In the genomic region with DNA sequence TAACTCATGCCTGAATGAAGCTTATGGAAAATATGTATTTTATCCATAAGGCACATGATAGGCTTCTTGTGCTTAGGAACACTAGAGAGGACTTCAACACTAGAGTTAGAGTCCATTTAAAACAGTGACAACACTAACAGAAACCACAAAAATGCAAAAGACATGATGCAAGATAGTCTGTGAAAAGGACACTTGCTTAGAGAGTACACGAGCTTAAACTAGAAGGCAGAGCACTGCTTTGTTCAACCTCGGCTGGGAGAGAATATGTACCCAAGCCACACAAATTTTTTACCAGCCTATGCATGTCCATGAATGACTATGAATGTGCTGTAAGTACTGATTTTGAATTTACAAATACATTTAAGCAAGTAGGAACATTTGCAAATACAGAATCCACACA, we compare ENCODE assay signal across 22 cellular contexts.
DNase-seq lines count a peak whose midpoint lies in the region; ATAC-seq, FAIRE-seq and TF ChIP-seq lines count a peak whose summit lies in the region.
"Had no signal": no experiment of that assay in that cellular context is flagged by ENCODE, and none has a peak within 500 bp of the region (broad histone marks: within the 10 kb centered on the region; RNA-seq: fewer than 3 reads in every experiment).

No MANE protein-coding gene starts in this region.

- H3K27me3 Mint-ChIP-seq in HFFc6 (ENCODE audit: insufficient read depth): peaks cover 1% of the 10 kb centered on the region; the same call in 1 of the 2 replicates
- H3K27me3 Mint-ChIP-seq: dendritic cell treated with granulocyte-macrophage colony-stimulating factor and Interleukin-4, amounts not matched to agents 40 ng/mL and 50 ng/mL, for 4 days had no signal

- H3K4me3 ChIP-seq in fibroblast of pulmonary artery (replicated peaks; ENCODE audit: low read depth, low read length): no peak overlapping the region
- no peak overlapping the region for H3K4me3 ChIP-seq in kidney (ENCODE audit: low read length in 2 of 2)
- H3K4me3 ChIP-seq: A549, esophagus squamous epithelium, ovary, spleen, upper lobe of right lung had no signal

- no peak overlapping the region for H3K27ac ChIP-seq in kidney (ENCODE audit: low read depth in 2 of 2, low read length in 2 of 2)
- H3K27ac ChIP-seq: A549, esophagus squamous epithelium, ovary, spleen, upper lobe of right lung had no signal

- FAIRE-seq in kidney (lab: Jason Lieb, UNC): no peak
- FAIRE-seq: A549, GM12891 had no signal

- H3K27ac Mint-ChIP-seq in HFFc6: no peak overlapping the region
- H3K27ac Mint-ChIP-seq: CD4-positive, alpha-beta memory T cell; dendritic cell treated with granulocyte-macrophage colony-stimulating factor and Interleukin-4, amounts not matched to agents 40 ng/mL and 50 ng/mL, for 4 days had no signal

- in situ Hi-C loops in ACHN (cut with HindIII; ENCODE audit: low pct_ligation_motif_present, low pct_unique_long_range_greater_than_20kb, low sequenced_read_pairs): no loop called here
- in situ Hi-C loops in G401 (cut with HindIII; ENCODE audit: low sequenced_read_pairs): no loop called here

- DNase-seq in ACHN (peak; percentile 20), HFFc6 (peak; percentile 8), amniotic epithelial cell (ENCODE audit: low read depth) (peak; percentile 33), fibroblast of pulmonary artery (ENCODE audit: low read depth) (peak; percentile 25), G401 (ENCODE audit: low spot score) (no peak), kidney (no peak), NCI-H1417 (lab: John Stamatoyannopoulos, UW) (no peak)
- DNase-seq: activated CD8-positive, alpha-beta memory T cell treated with anti-CD3 and anti-CD28 coated beads for 24 hours; activated effector memory CD4-positive, alpha-beta T cell treated with Interleukin-2 at 50 U/mL for 16 hours; CD4-positive, alpha-beta memory T cell; esophagus squamous epithelium; left ventricle myocardium superior; NCI-H187 treated with DMSO at 0.1 percent for 48 hours; NCI-H526 treated with DMSO at 0.1 percent for 48 hours; ovary; spleen; stimulated activated naive CD8-positive, alpha-beta T cell treated with anti-CD3 and anti-CD28 coated beads, Interleukin-15, Interleukin-2, amounts not matched to agents 100 U/mL and 50 U/mL, for 24 hours; upper lobe of right lung had no signal

- H3K9me3 Mint-ChIP-seq in HFFc6: no peaks in the 10 kb centered on the region
- H3K9me3 Mint-ChIP-seq: dendritic cell treated with granulocyte-macrophage colony-stimulating factor and Interleukin-4, amounts not matched to agents 40 ng/mL and 50 ng/mL, for 4 days had no signal

- H3K4me3 Mint-ChIP-seq in HFFc6: no peak overlapping the region
- H3K4me3 Mint-ChIP-seq: CD4-positive, alpha-beta memory T cell; dendritic cell treated with granulocyte-macrophage colony-stimulating factor and Interleukin-4, amounts not matched to agents 40 ng/mL and 50 ng/mL, for 4 days had no signal

- ATAC-seq in HG03139 (IDR thresholded peaks at IDR 0.05; ENCODE audit: unreplicated experiment): no peak
- ATAC-seq: A549; left ventricle myocardium superior; stimulated activated naive CD8-positive, alpha-beta T cell treated with anti-CD3 and anti-CD28 coated beads, Interleukin-15, Interleukin-2, amounts not matched to agents 100 U/mL and 50 U/mL, for 24 hours; upper lobe of right lung had no signal

- no peaks in the 10 kb centered on the region for H3K36me3 Mint-ChIP-seq in HFFc6 (ENCODE audit: low read depth)
- H3K36me3 Mint-ChIP-seq: CD4-positive, alpha-beta memory T cell had no signal

- H3K36me3 ChIP-seq in kidney (ENCODE audit: control insufficient read depth in 1 of 2, insufficient read depth in 2 of 2, low read length in 2 of 2): no peaks in the 10 kb centered on the region
- H3K36me3 ChIP-seq: esophagus squamous epithelium, ovary, spleen, upper lobe of right lung had no signal

- intact Hi-C loops in kidney (cut with DNase I): no loop called here

- H3K4me1 Mint-ChIP-seq in HFFc6 (ENCODE audit: low read depth): no peaks in the 10 kb centered on the region
- H3K4me1 Mint-ChIP-seq: CD4-positive, alpha-beta memory T cell had no signal

- peaks cover 0 to 2% of the 10 kb centered on the region in 2 donors for H3K9me3 ChIP-seq in kidney (ENCODE audit: control insufficient read depth in 1 of 2, low read length in 2 of 2)
- H3K9me3 ChIP-seq: ovary, upper lobe of right lung had no signal

- no peak overlapping the region for H3K9ac ChIP-seq in kidney (ENCODE audit: low read length in 2 of 2)

- H3K4me1 ChIP-seq in kidney (ENCODE audit: control insufficient read depth in 1 of 2, insufficient read depth in 1 of 2, low read depth in 1 of 2, low read length in 2 of 2): no peaks in the 10 kb centered on the region
- H3K4me1 ChIP-seq: A549, esophagus squamous epithelium, spleen, upper lobe of right lung had no signal

- no peak for TF ChIP-seq CTCF in HFFc6 (IDR thresholded peaks at IDR 0.05)
- TF ChIP-seq CTCF in fibroblast of pulmonary artery (IDR thresholded peaks at IDR 0.05; ENCODE audit: low read length, missing control alignments): no peak
- TF ChIP-seq CTCF in kidney (IDR thresholded peaks at IDR 0.05; ENCODE audit: borderline replicate concordance, extremely low read depth, insufficient read depth): no peak

Comparison
In these comparisons a context has a peak if more than half of its experiments do, and no peak if none do; other contexts are left out.
1. DNase-seq: peak in ACHN (single experiment), HFFc6 (single experiment), amniotic epithelial cell (single experiment) and fibroblast of pulmonary artery (single experiment); none in G401 (single experiment), kidney (single experiment) and NCI-H1417 (0 of 3).